ENCODE assay signal across 8 cellular contexts in genomic region chr9:112097712-112098688, GRCh38.
A peak's percentile ranks its signal among the peaks of the same experiment; 100 is the strongest.
DNase-seq lines count a peak whose midpoint lies in the region; ATAC-seq and TF ChIP-seq lines count a peak whose summit lies in the region.

No MANE protein-coding gene starts in this region.

- no peak overlapping the region for H3K18ac ChIP-seq in neuronal stem cell (ENCODE audit: low read length)

- no peak overlapping the region for H3K23ac ChIP-seq in neuronal stem cell (ENCODE audit: low read depth, low read length, poor library complexity)

- H3K9me3 ChIP-seq in Karpas-422 (ENCODE audit: low read length) (no peaks in the 10 kb centered on the region), Panc1 (ENCODE audit: control insufficient read depth, insufficient read depth, low read depth, low read length) (no peaks in the 10 kb centered on the region), neuronal stem cell (replicated peaks in 1 of 2; ENCODE audit: control insufficient read depth in 2 of 2, insufficient read depth in 1 of 2, low read depth in 1 of 2, low read length in 2 of 2) (peaks cover 0 to 7% of the 10 kb centered on the region in 2 donors), thoracic aorta (no peaks in the 10 kb centered on the region)

- no peak overlapping the region for H2BK5ac ChIP-seq in neuronal stem cell (ENCODE audit: low read length)

- POLR2A ChIA-PET in Panc1 (lab: Charles Lee), result no interaction called here

- H3K4me3 ChIP-seq in GM12875 (ENCODE audit: low read depth, low read length) (no peak overlapping the region), Karpas-422 (ENCODE audit: low read length) (no peak overlapping the region), Panc1 (ENCODE audit: low read depth in 2 of 2, low read length in 2 of 2) (no peak overlapping the region), neuronal stem cell (ENCODE audit: low read length in 2 of 2) (no peak overlapping the region), thoracic aorta (no peak overlapping the region)

- no peak overlapping the region for H2BK15ac ChIP-seq in neuronal stem cell (ENCODE audit: low read length)

- no peak overlapping the region for H4K8ac ChIP-seq in neuronal stem cell (ENCODE audit: low read depth, low read length)

- no peak overlapping the region for H3K9ac ChIP-seq in Karpas-422 (ENCODE audit: low read length)
- H3K9ac ChIP-seq in neuronal stem cell (ENCODE audit: low read depth, low read length, poor library complexity), result no peak overlapping the region

- intact Hi-C loops in Panc1 (cut with micrococcal nuclease; ENCODE audit: unreplicated experiment), result no loop called here

- H3K27ac ChIP-seq in Karpas-422 (ENCODE audit: low read length) (no peak overlapping the region), Panc1 (ENCODE audit: low read length) (no peak overlapping the region), neuronal stem cell (replicated peaks; ENCODE audit: low read length) (no peak overlapping the region), thoracic aorta (no peak overlapping the region)

- no TSS peak for BruUV-seq in Panc1 (replicated peaks; lab: Mats Ljungman, UMichigan)

- H3K36me3 ChIP-seq in Karpas-422 (ENCODE audit: insufficient read depth, low read length) (no peaks in the 10 kb centered on the region), Panc1 (ENCODE audit: control insufficient read depth, insufficient read depth, low read length) (no peaks in the 10 kb centered on the region), neuronal stem cell (replicated peaks in 1 of 2; ENCODE audit: control insufficient read depth in 2 of 2, insufficient read depth in 2 of 2, low read length in 2 of 2) (no peaks in the 10 kb centered on the region), thoracic aorta (no peaks in the 10 kb centered on the region)

- H2BK12ac ChIP-seq in neuronal stem cell (ENCODE audit: low read length), result no peak overlapping the region

- H3K27me3 ChIP-seq in Karpas-422 (ENCODE audit: low read length), result no peaks in the 10 kb centered on the region
- no peaks in the 10 kb centered on the region for H3K27me3 ChIP-seq in Panc1 (ENCODE audit: control insufficient read depth, insufficient read depth, low read length)
- no peaks in the 10 kb centered on the region for H3K27me3 ChIP-seq in neuronal stem cell (ENCODE audit: control insufficient read depth in 3 of 3, insufficient read depth in 3 of 3, low read depth in 1 of 3, low read length in 3 of 3)
- no peaks in the 10 kb centered on the region for H3K27me3 ChIP-seq in thoracic aorta (replicated peaks; ENCODE audit: insufficient read depth)

- no peak overlapping the region for H3K14ac ChIP-seq in neuronal stem cell (ENCODE audit: low read length)

- H3K9me2 ChIP-seq in Karpas-422 (replicated peaks; ENCODE audit: insufficient read depth, low read length), result no peaks in the 10 kb centered on the region

- no peak overlapping the region for H2AK5ac ChIP-seq in neuronal stem cell (ENCODE audit: low read depth, low read length)

- H2BK120ac ChIP-seq in neuronal stem cell (ENCODE audit: low read depth, low read length), result no peak overlapping the region

- H3K4me2 ChIP-seq in Karpas-422 (ENCODE audit: low read depth, low read length, poor library complexity, severe bottlenecking), result no peak overlapping the region
- H3K4me2 ChIP-seq in neuronal stem cell (ENCODE audit: insufficient read depth, low read length, poor library complexity, severe bottlenecking), result no peak overlapping the region

- no peak overlapping the region for H4K91ac ChIP-seq in neuronal stem cell (ENCODE audit: low read depth, low read length, poor library complexity)

- no peaks in the 10 kb centered on the region for H4K20me1 ChIP-seq in Karpas-422 (ENCODE audit: insufficient read depth, low read depth, low read length)

- no peaks in the 10 kb centered on the region for H3K79me2 ChIP-seq in Karpas-422 (ENCODE audit: low read length)

- TF ChIP-seq CTCF in GM12875 (IDR thresholded peaks at IDR 0.05; ENCODE audit: borderline replicate concordance, insufficient read depth, low read depth, low read length) (peak; percentile 80), Panc1 (IDR thresholded peaks at IDR 0.05) (peak; percentile 89), thoracic aorta (IDR thresholded peaks at IDR 0.05) (peak; percentile 86)

- H3K4me1 ChIP-seq in Karpas-422 (ENCODE audit: low read length), result peaks cover 33% of the 10 kb centered on the region
- no peaks in the 10 kb centered on the region for H3K4me1 ChIP-seq in Panc1 (ENCODE audit: control insufficient read depth, insufficient read depth, low read length)
- H3K4me1 ChIP-seq in neuronal stem cell (ENCODE audit: control insufficient read depth in 2 of 2, insufficient read depth in 1 of 2, low read depth in 1 of 2, low read length in 2 of 2), result peaks cover 0 to 6% of the 10 kb centered on the region in 2 donors
- H3K4me1 ChIP-seq in thoracic aorta (ENCODE audit: control insufficient read depth in 1 of 2, low read depth in 2 of 2), result no peaks in the 10 kb centered on the region

- no CpG with 5 or more reads among the region's 15 CpGs for WGBS in neuronal stem cell (ENCODE audit: extremely low coverage in 2 of 2, insufficient read length in 2 of 2, insufficient replicate concordance in 1 of 2), 2 donors

- no peak overlapping the region for H2AFZ ChIP-seq in Karpas-422 (ENCODE audit: low read length)
- peak overlapping the region; percentile 67 for H2AFZ ChIP-seq in neuronal stem cell (ENCODE audit: low read length)

- no peak overlapping the region for H3K4ac ChIP-seq in neuronal stem cell (ENCODE audit: low read length)

- CTCF ChIA-PET in Panc1 (lab: Charles Lee), result interaction anchor here (0.6 to 1.0 kb wide), 5 partner anchors 46 to 392 kb away, joined by 3 to 7 read pairs (median 4); partner anchors contain the start of gene HSDL2

- ATAC-seq in Panc1, result peak; percentile 95
- ATAC-seq in thoracic aorta (ENCODE audit: insufficient number of reproducible peaks, low FRiP score, low read depth), result peak; percentile 63
- ATAC-seq in HG03457 (IDR thresholded peaks at IDR 0.05; ENCODE audit: unreplicated experiment), result no peak

- DNase-seq in Karpas-422 (peak; percentile 93), Panc1 (ENCODE audit: low read depth, low spot score) (peak; percentile 38), fibroblast of peridontal ligament (ENCODE audit: extremely low read depth) (peak; percentile 84), neuronal stem cell (ENCODE audit: low spot score) (peak; percentile 80), thoracic aorta (ENCODE audit: low spot score) (no peak)
- DNase-seq in activated T-cell treated with anti-CD3 and anti-CD28 coated beads, Interleukin-2, amount 50 U/mL, for 48 hours, result peak; percentile 75 to 78

- H3K79me1 ChIP-seq in neuronal stem cell (ENCODE audit: low read depth, low read length), result no peaks in the 10 kb centered on the region

- in situ Hi-C loops in Panc1 (cut with HindIII; ENCODE audit: low pct_unique_long_range_greater_than_20kb, low sequenced_read_pairs), result no loop called here
